Comparison of ENCODE assay signal across 12 cellular contexts in genomic region chr7:27890205-27890849, GRCh38.
DNase-seq lines count a peak whose midpoint lies in the region; ATAC-seq and TF ChIP-seq lines count a peak whose summit lies in the region.
"Had no signal": no experiment of that assay in that cellular context is flagged by ENCODE, and none has a peak within 500 bp of the region (broad histone marks: within the 10 kb centered on the region; RNA-seq: fewer than 3 reads in every experiment).

No MANE protein-coding gene starts in this region.

- DNase-seq in activated T-cell treated with anti-CD3 and anti-CD28 coated beads, Interleukin-2, amount 50 U/mL, for 72 hours = no peak
- DNase-seq in activated T-cell treated with anti-CD3 and anti-CD28 coated beads, Interleukin-2, amount 50 U/mL, for 1 hour = no peak
- DNase-seq in natural killer cell treated with Interleukin-12 subunit alpha and Interleukin-12 subunit beta and Interleukin-15 and Interleukin-18, amount 100 ng/mL, for 72 hours (ENCODE audit: low spot score) = no peak
- DNase-seq in foreskin keratinocyte (no peak), suprapubic skin (ENCODE audit: low spot score in 2 of 2) (no peak)
- no peak for DNase-seq in activated CD4-positive, alpha-beta T cell treated with anti-CD3 and anti-CD28 coated beads, Interleukin-2, amount 50 U/mL, for 1 hour
- DNase-seq: activated CD4-positive, alpha-beta T cell treated with anti-CD3 and anti-CD28 coated beads, Interleukin-2, amount 50 U/mL, for 4 hours; NCI-H2171 treated with DMSO at 0.1 percent for 48 hours; posterior cingulate gyrus had no signal

- H3K36me3 Mint-ChIP-seq in activated T-cell treated with anti-CD3 and anti-CD28 coated beads, Interleukin-2, amount 50 U/mL, for 72 hours (ENCODE audit: insufficient read depth in 2 of 2) = peaks cover 0 to 1% of the 10 kb centered on the region in 2 donors
- peaks cover 9% of the 10 kb centered on the region for H3K36me3 Mint-ChIP-seq in natural killer cell treated with Interleukin-12 subunit alpha and Interleukin-12 subunit beta and Interleukin-15 and Interleukin-18, amount 100 ng/mL, for 72 hours

- ATAC-seq in activated T-cell treated with anti-CD3 and anti-CD28 coated beads, Interleukin-2, amount 50 U/mL, for 72 hours (replicated peaks in 1 of 2) = peak; percentile 60 to 80
- ATAC-seq in GM21723 (IDR thresholded peaks at IDR 0.05; ENCODE audit: unreplicated experiment) = peak; percentile 100
- ATAC-seq in HG03159 (IDR thresholded peaks at IDR 0.05; ENCODE audit: unreplicated experiment) = peak; percentile 100
- peak; percentile 87 to 97 for ATAC-seq in natural killer cell treated with Interleukin-12 subunit alpha and Interleukin-12 subunit beta and Interleukin-15 and Interleukin-18, amount 100 ng/mL, for 72 hours
- no peak for ATAC-seq in foreskin keratinocyte

- no peaks in the 10 kb centered on the region for H3K9me3 ChIP-seq in suprapubic skin

- no peak overlapping the region for H3K27ac Mint-ChIP-seq in activated T-cell treated with anti-CD3 and anti-CD28 coated beads, Interleukin-2, amount 50 U/mL, for 72 hours
- H3K27ac Mint-ChIP-seq in natural killer cell treated with Interleukin-12 subunit alpha and Interleukin-12 subunit beta and Interleukin-15 and Interleukin-18, amount 100 ng/mL, for 72 hours = peak overlapping the region in 1 of 2 donors; percentile 38

- no peak for TF ChIP-seq POLR2A in suprapubic skin (IDR thresholded peaks at IDR 0.05)

- no peak overlapping the region for H3K4me3 Mint-ChIP-seq in activated T-cell treated with anti-CD3 and anti-CD28 coated beads, Interleukin-2, amount 50 U/mL, for 72 hours
- peak overlapping the region; percentile 2 for H3K4me3 Mint-ChIP-seq in natural killer cell treated with Interleukin-12 subunit alpha and Interleukin-12 subunit beta and Interleukin-15 and Interleukin-18, amount 100 ng/mL, for 72 hours

- H3K4me3 ChIP-seq in suprapubic skin = no peak overlapping the region
- H3K4me3 ChIP-seq: SK-N-MC had no signal

- 83% methylated on average over 1 of the region's 1 CpG for WGBS in suprapubic skin

- TF ChIP-seq EP300 in suprapubic skin (IDR thresholded peaks at IDR 0.05) = no peak

- H3K27me3 ChIP-seq in foreskin keratinocyte (no peaks in the 10 kb centered on the region), suprapubic skin (no peaks in the 10 kb centered on the region)

- peaks cover 2 to 4% of the 10 kb centered on the region in 2 donors for H3K9me3 Mint-ChIP-seq in activated T-cell treated with anti-CD3 and anti-CD28 coated beads, Interleukin-2, amount 50 U/mL, for 72 hours
- peaks cover 3% of the 10 kb centered on the region for H3K9me3 Mint-ChIP-seq in natural killer cell treated with Interleukin-12 subunit alpha and Interleukin-12 subunit beta and Interleukin-15 and Interleukin-18, amount 100 ng/mL, for 72 hours

- H3K4me1 ChIP-seq in foreskin keratinocyte = no peaks in the 10 kb centered on the region
- H3K4me1 ChIP-seq in suprapubic skin = no peaks in the 10 kb centered on the region

- peaks cover 8% of the 10 kb centered on the region for H3K4me1 Mint-ChIP-seq in activated T-cell treated with anti-CD3 and anti-CD28 coated beads, Interleukin-2, amount 50 U/mL, for 72 hours (ENCODE audit: low read depth)
- peaks cover 22 to 24% of the 10 kb centered on the region in 2 donors for H3K4me1 Mint-ChIP-seq in natural killer cell treated with Interleukin-12 subunit alpha and Interleukin-12 subunit beta and Interleukin-15 and Interleukin-18, amount 100 ng/mL, for 72 hours (ENCODE audit: low read depth in 2 of 2)

- H3K27ac ChIP-seq in foreskin keratinocyte = no peak overlapping the region
- H3K27ac ChIP-seq in suprapubic skin = no peak overlapping the region
- H3K27ac ChIP-seq: SK-N-MC had no signal

- no peaks in the 10 kb centered on the region for H3K27me3 Mint-ChIP-seq in activated T-cell treated with anti-CD3 and anti-CD28 coated beads, Interleukin-2, amount 50 U/mL, for 72 hours (ENCODE audit: low read depth)
- H3K27me3 Mint-ChIP-seq in natural killer cell treated with Interleukin-12 subunit alpha and Interleukin-12 subunit beta and Interleukin-15 and Interleukin-18, amount 100 ng/mL, for 72 hours = no peaks in the 10 kb centered on the region

- TF ChIP-seq CTCF in foreskin keratinocyte (conservative IDR thresholded peaks at IDR 0.05) = no peak
- TF ChIP-seq CTCF in suprapubic skin (IDR thresholded peaks at IDR 0.05) = no peak

- peaks cover 9% of the 10 kb centered on the region for H3K36me3 ChIP-seq in suprapubic skin
